ENCODE assay signal across 28 cellular contexts in genomic region chr4:106454581-106454980, GRCh38.
"Had no signal": no experiment of that assay in that cellular context is flagged by ENCODE, and none has a peak within 500 bp of the region (broad histone marks: within the 10 kb centered on the region; RNA-seq: fewer than 3 reads in every experiment).

No MANE protein-coding gene starts in this region.

- H3K4me3 ChIP-seq: adrenal gland, ascending aorta, breast epithelium, cardiac muscle cell, colonic mucosa, esophagus squamous epithelium, gastroesophageal sphincter had no signal

- H3K36me3 ChIP-seq: adrenal gland, ascending aorta, breast epithelium, cardiac muscle cell, colonic mucosa, esophagus squamous epithelium, gastroesophageal sphincter had no signal

- H3K9me3 ChIP-seq: adrenal gland, ascending aorta, breast epithelium, colonic mucosa, esophagus squamous epithelium, gastroesophageal sphincter had no signal

- H3K27ac ChIP-seq: adrenal gland, ascending aorta, breast epithelium, cardiac muscle cell, colonic mucosa, epithelial cell of prostate, esophagus squamous epithelium, gastroesophageal sphincter had no signal

- DNase-seq: activated CD4-positive, alpha-beta memory T cell treated with anti-CD3 and anti-CD28 coated beads for 36 hours; activated CD4-positive, alpha-beta T cell treated with anti-CD3 and anti-CD28 coated beads for 36 hours; activated CD4-positive, alpha-beta T cell treated with anti-CD3 and anti-CD28 coated beads, Interleukin-2, amount 10 ng/mL, durations not matched to agents 24 days and 14 days; activated CD4-positive, CD25-positive, alpha-beta regulatory T cell; activated CD4-positive, CD25-positive, alpha-beta regulatory T cell treated with anti-CD3 and anti-CD28 coated beads, Interleukin-2, amount 50 U/mL, for 72 hours; activated CD8-positive, alpha-beta memory T cell treated with anti-CD3 and anti-CD28 coated beads, Interleukin-2, amount 10 ng/mL, durations not matched to agents 7 days and 5 days; activated CD8-positive, alpha-beta memory T cell treated with anti-CD3 and anti-CD28 coated beads, Interleukin-2, amount 50 U/mL, for 4 hours; activated CD8-positive, alpha-beta T cell treated with anti-CD3 and anti-CD28 coated beads, Interleukin-2, amount 10 ng/mL, durations not matched to agents 7 days and 5 days; activated effector memory CD4-positive, alpha-beta T cell treated with anti-CD3 and anti-CD28 coated beads, Interleukin-2, amount 50 U/mL, for 16 hours; activated naive CD4-positive, alpha-beta T cell treated with anti-CD3 and anti-CD28 coated beads for 36 hours; activated naive CD8-positive, alpha-beta T cell treated with anti-CD3 and anti-CD28 coated beads for 36 hours; activated naive CD8-positive, alpha-beta T cell treated with anti-CD3 and anti-CD28 coated beads, Interleukin-2, amount 50 U/mL, for 24 hours; activated T-cell treated with anti-CD3 and anti-CD28 coated beads, Interleukin-2, amount 50 U/mL, for 1 hour; activated T-cell treated with anti-CD3 and anti-CD28 coated beads, Interleukin-2, amount 50 U/mL, for 48 hours; adrenal gland; central memory CD4-positive, alpha-beta T cell; cerebellar nuclear complex; colonic mucosa; effector CD8-positive, alpha-beta T cell; esophagus squamous epithelium; foreskin melanocyte; head of caudate nucleus; T1000 had no signal

- ATAC-seq: activated CD4-positive, alpha-beta T cell treated with anti-CD3 and anti-CD28 coated beads for 36 hours; activated CD8-positive, alpha-beta memory T cell treated with anti-CD3 and anti-CD28 coated beads, Interleukin-2, amount 10 ng/mL, durations not matched to agents 7 days and 5 days; activated CD8-positive, alpha-beta T cell treated with anti-CD3 and anti-CD28 coated beads, Interleukin-2, amount 10 ng/mL, durations not matched to agents 7 days and 5 days; activated naive CD8-positive, alpha-beta T cell treated with anti-CD3 and anti-CD28 coated beads, Interleukin-2, amount 50 U/mL, for 24 hours; gastroesophageal sphincter had no signal

- H3K27me3 ChIP-seq: adrenal gland, ascending aorta, breast epithelium, cardiac muscle cell, colonic mucosa, esophagus squamous epithelium, gastroesophageal sphincter had no signal
